Comparison of ENCODE assay signal across 8 cellular contexts in genomic region chr2:36507408-36507812, GRCh38.
DNase-seq lines count a peak whose midpoint lies in the region; ATAC-seq and TF ChIP-seq lines count a peak whose summit lies in the region.

No MANE protein-coding gene starts in this region.

- H3K27ac ChIP-seq in RWPE1, result no peak overlapping the region

- peak; percentile 87 for TF ChIP-seq CTCF in RWPE1 (conservative IDR thresholded peaks at IDR 0.05; ENCODE audit: low read depth)

- POLR2A ChIA-PET in RWPE1 (lab: Yijun Ruan, JAX; ENCODE audit: low non-redundant PET), result no interaction called here

- DNase-seq in activated CD4-positive, CD25-positive, alpha-beta regulatory T cell (lab: John Stamatoyannopoulos, UW), result no peak
- DNase-seq in HUDEP-2 (lab: John Stamatoyannopoulos, UW; ENCODE audit: unreplicated experiment in 76 of 76) (peak in 50 of 76 experiments; percentile 4 to 66 (median 35)), RWPE1 (ENCODE audit: low spot score) (peak; percentile 49), cerebellar cortex (ENCODE audit: low spot score) (peak; percentile 77), left lobe of liver (ENCODE audit: low spot score) (no peak)
- DNase-seq in stimulated activated CD8-positive, alpha-beta memory T cell treated with anti-CD3 and anti-CD28 coated beads, Interleukin-4, amount 100 ng/mL, for 48 hours, result peak; percentile 39

- CTCF ChIA-PET in RWPE1 (lab: Yijun Ruan, JAX), result interaction anchor here (0.5 to 1.3 kb wide), 5 partner anchors 16 to 298 kb away, joined by 3 to 5 read pairs (median 3); no protein-coding TSS in a partner anchor

- peak; percentile 66 to 79 for ATAC-seq in activated CD4-positive, CD25-positive, alpha-beta regulatory T cell treated with anti-CD3 and anti-CD28 coated beads, Interleukin-2, amount 50 U/mL, for 24 hours
- peak; percentile 80 for ATAC-seq in GM21717 (IDR thresholded peaks at IDR 0.05; ENCODE audit: unreplicated experiment)
- ATAC-seq in left lobe of liver, result peak; percentile 77

Comparison
In these comparisons a context has a peak if more than half of its experiments do, and no peak if none do; other contexts are left out.
1. DNase-seq: peak in HUDEP-2 (50 of 76), RWPE1 (single experiment), cerebellar cortex (single experiment) and stimulated activated CD8-positive, alpha-beta memory T cell treated with anti-CD3 and anti-CD28 coated beads, Interleukin-4, amount 100 ng/mL, for 48 hours (single experiment); none in activated CD4-positive, CD25-positive, alpha-beta regulatory T cell (0 of 4) and left lobe of liver (single experiment).
2. Peak in every context shown above with its lines, with median percentiles within 50 percentile points of each other: ATAC-seq.